Comparison of ENCODE assay signal across 8 cellular contexts in the genomic region with DNA sequence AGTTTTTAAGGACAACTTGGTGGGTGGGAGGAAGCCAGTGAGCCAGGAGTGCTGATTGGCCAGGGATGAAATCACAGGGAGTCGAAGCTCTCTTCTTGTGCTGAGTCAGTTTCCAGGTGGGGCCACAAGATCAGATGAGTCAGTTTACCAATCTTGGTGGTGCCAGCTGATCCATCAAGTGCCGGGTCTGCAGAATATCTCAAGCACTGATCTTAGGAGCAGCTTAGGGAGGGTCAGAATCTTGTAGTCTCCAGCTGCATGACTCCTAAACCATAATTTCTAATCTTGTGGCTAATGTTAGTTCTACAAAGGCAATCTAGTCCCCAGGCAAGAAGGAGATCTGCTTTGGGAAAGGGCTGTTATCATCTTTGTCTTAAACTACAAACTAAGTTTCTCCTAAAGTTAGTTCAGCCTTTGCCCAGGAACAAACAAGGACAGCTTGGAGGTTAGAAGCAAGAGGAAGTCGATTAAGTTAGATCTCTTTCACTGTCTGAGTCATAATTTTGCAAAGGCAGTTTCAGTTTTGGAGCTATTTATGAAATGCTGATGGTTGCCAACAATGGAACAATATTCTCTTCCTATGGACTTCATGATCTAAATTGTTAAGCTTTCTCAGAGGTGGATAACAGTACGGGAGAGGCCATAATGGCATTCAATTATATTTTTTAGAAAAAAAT. TPM values are rescaled to one million over a fixed set of nuclear protein-coding genes. Genes with fewer than 3 reads are reported as not detected.
DNase-seq lines count a peak whose midpoint lies in the region; ATAC-seq and TF ChIP-seq lines count a peak whose summit lies in the region.
"Not testable (repeated sequence)": the region's sequence is repeated elsewhere in the genome, so short reads cannot be mapped to it uniquely, and the experiment has no call there.

No MANE protein-coding gene starts in this region.

- ATAC-seq in GM21381 (IDR thresholded peaks at IDR 0.05; ENCODE audit: unreplicated experiment) (peak; percentile 73), HG03066 (IDR thresholded peaks at IDR 0.05; ENCODE audit: low read depth, unreplicated experiment) (peak; percentile 78)

- H3K4me3 Mint-ChIP-seq in dendritic cell treated with granulocyte-macrophage colony-stimulating factor and Interleukin-4, amounts not matched to agents 40 ng/mL and 50 ng/mL, for 4 days, result peak overlapping the region; percentile 23

- intact Hi-C loops in dendritic cell treated with granulocyte-macrophage colony-stimulating factor and Interleukin-4, amounts not matched to agents 40 ng/mL and 50 ng/mL, for 4 days (cut with micrococcal nuclease), result not testable (repeated sequence)

- peaks cover 54% of the 10 kb centered on the region for H3K4me1 Mint-ChIP-seq in dendritic cell treated with granulocyte-macrophage colony-stimulating factor and Interleukin-4, amounts not matched to agents 40 ng/mL and 50 ng/mL, for 4 days (ENCODE audit: low read depth)

- not testable (repeated sequence) for H3K36me3 Mint-ChIP-seq in dendritic cell treated with granulocyte-macrophage colony-stimulating factor and Interleukin-4, amounts not matched to agents 40 ng/mL and 50 ng/mL, for 4 days (ENCODE audit: low read depth)

- H3K27me3 Mint-ChIP-seq in dendritic cell treated with granulocyte-macrophage colony-stimulating factor and Interleukin-4, amounts not matched to agents 40 ng/mL and 50 ng/mL, for 4 days, result not testable (repeated sequence)

- DNase-seq in GDM1 (lab: John Stamatoyannopoulos, UW), result peak; percentile 45
- DNase-seq in NB4 (ENCODE audit: low read depth), result peak; percentile 77
- DNase-seq in activated CD4-positive, alpha-beta T cell treated with anti-CD3 and anti-CD28 coated beads, Interleukin-2, amount 50 U/mL, for 4 hours, result peak; percentile 6 to 11
- peak; percentile 72 to 75 for DNase-seq in lung microvascular endothelial cell (ENCODE audit: low read depth in 2 of 2)
- DNase-seq in stimulated activated CD8-positive, alpha-beta memory T cell treated with anti-CD3 and anti-CD28 coated beads, Interleukin-4, amount 100 ng/mL, for 48 hours, result peak; percentile 62

- H3K27ac Mint-ChIP-seq in dendritic cell treated with granulocyte-macrophage colony-stimulating factor and Interleukin-4, amounts not matched to agents 40 ng/mL and 50 ng/mL, for 4 days, result peak overlapping the region; percentile 84

- H3K4me3 ChIP-seq in NB4 (ENCODE audit: low read depth, low read length), result peak overlapping the region; percentile 10

- not testable (repeated sequence) for TF ChIP-seq POLR2A in NB4 (IDR thresholded peaks at IDR 0.05; ENCODE audit: extremely low read depth, insufficient read length)

- not testable (repeated sequence) for TF ChIP-seq CTCF in NB4 (IDR thresholded peaks at IDR 0.05; ENCODE audit: low read depth, low read length)

- not testable (repeated sequence) for H3K9me3 Mint-ChIP-seq in dendritic cell treated with granulocyte-macrophage colony-stimulating factor and Interleukin-4, amounts not matched to agents 40 ng/mL and 50 ng/mL, for 4 days

RNA-seq across cellular contexts. Expression of a gene that starts 26.2 kb away (rescaled TPM):
- not detected in 2 replicates for total RNA-seq in lung microvascular endothelial cell

Comparison
In these comparisons a context has a peak if more than half of its experiments do, and no peak if none do; other contexts are left out.
1. Peak in every context shown above with its lines: DNase-seq, ATAC-seq and H3K4me3 ChIP-seq.
2. DNase-seq: peak in every context shown above with its lines; median percentile 77 in NB4; 74 in lung microvascular endothelial cell; 62 in stimulated activated CD8-positive, alpha-beta memory T cell treated with anti-CD3 and anti-CD28 coated beads, Interleukin-4, amount 100 ng/mL, for 48 hours; 45 in GDM1; 8 in activated CD4-positive, alpha-beta T cell treated with anti-CD3 and anti-CD28 coated beads, Interleukin-2, amount 50 U/mL, for 4 hours.